In the genomic region with DNA sequence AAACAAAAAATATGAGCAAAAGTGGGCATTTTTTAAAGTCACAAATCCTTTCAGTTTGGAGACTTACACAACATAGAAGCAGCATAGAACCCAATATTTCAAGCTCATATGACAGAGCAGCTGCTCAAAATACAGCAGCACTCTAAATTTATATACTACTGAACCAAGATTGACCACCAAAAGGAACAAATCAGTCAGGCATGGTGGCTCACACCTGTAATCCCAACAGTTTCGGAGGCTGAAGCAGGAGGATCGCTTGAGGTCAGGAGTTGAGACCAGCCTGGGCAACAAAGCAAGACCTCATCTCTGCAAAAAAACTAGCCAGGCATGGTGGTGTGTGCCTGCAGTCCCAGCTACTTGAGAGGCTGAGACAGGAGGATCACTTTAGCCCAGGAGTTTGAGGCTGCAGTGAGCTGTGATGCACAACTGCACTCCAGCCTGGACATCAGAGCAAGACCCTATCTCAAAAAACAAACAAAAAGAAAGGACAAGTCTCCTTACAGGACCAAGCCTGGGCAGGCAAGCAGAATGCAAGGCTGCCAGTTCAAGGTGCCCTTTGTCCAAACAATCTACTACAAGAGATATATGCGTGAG, we compare ENCODE assay signal across 19 cellular contexts. TPM values are rescaled to one million over a fixed set of nuclear protein-coding genes. Genes with fewer than 3 reads are reported as not detected.
DNase-seq lines count a peak whose midpoint lies in the region; ATAC-seq and TF ChIP-seq lines count a peak whose summit lies in the region.
"Had no signal": no experiment of that assay in that cellular context is flagged by ENCODE, and none has a peak within 500 bp of the region (broad histone marks: within the 10 kb centered on the region; RNA-seq: fewer than 3 reads in every experiment).

No MANE protein-coding gene starts in this region.

- TF ChIP-seq EP300 in ovary (IDR thresholded peaks at IDR 0.05), result no peak

- intact Hi-C loops in ovary (cut with DNase I) (loop anchor here in 1 of 4 donors (5.0 kb wide), 1 partner anchor 33 kb away; no protein-coding TSS in a partner anchor), lower leg skin (cut with DNase I; ENCODE audit: low total_unique reads) (no loop called here)

- POLR2A ChIA-PET in RWPE1 (lab: Yijun Ruan, JAX; ENCODE audit: low non-redundant PET), result no interaction called here

- no peak overlapping the region for H3K4me3 Mint-ChIP-seq in nephron progenitor cell

- peaks cover 28% of the 10 kb centered on the region for H3K4me1 Mint-ChIP-seq in nephron progenitor cell

- H3K27ac Mint-ChIP-seq in nephron progenitor cell, result peak overlapping the region; percentile 21

- H3K4me3 ChIP-seq in GM12865 (ENCODE audit: low read depth, low read length), result no peak overlapping the region
- H3K4me3 ChIP-seq in ovary, result no peak overlapping the region
- H3K4me3 ChIP-seq in lower leg skin (ENCODE audit: low read depth, poor library complexity, severe bottlenecking), result no peak overlapping the region
- H3K4me3 ChIP-seq: A549 had no signal

- ATAC-seq in GM19463 (IDR thresholded peaks at IDR 0.05; ENCODE audit: unreplicated experiment) (peak; percentile 51), GM21526 (IDR thresholded peaks at IDR 0.05; ENCODE audit: low FRiP score, unreplicated experiment) (no peak)
- ATAC-seq: A549, PC-3, SK-N-SH treated with all-trans-retinoic acid at 6 μM for 48 hours had no signal

- no peaks in the 10 kb centered on the region for H3K36me3 ChIP-seq in ovary

- peaks cover 3% of the 10 kb centered on the region for H3K27me3 Mint-ChIP-seq in nephron progenitor cell (ENCODE audit: low read depth, poor library complexity)

- DNase-seq in GM12865 (ENCODE audit: low read depth), result peak; percentile 8
- DNase-seq in RWPE1 (ENCODE audit: low spot score), result no peak
- DNase-seq in nephron progenitor cell, result no peak
- DNase-seq in ovary, result no peak
- DNase-seq in lower leg skin (ENCODE audit: low spot score in 2 of 2), result no peak
- DNase-seq: C1 segment of cervical spinal cord, H7, NCI-H1105, NCI-H1694 treated with DMSO at 0.1 percent for 48 hours, NCI-H2227 treated with DMSO at 0.1 percent for 48 hours, NCI-H524, PC-3, RPMI8226, SIG-M5, T-helper 1 cell had no signal

- H3K4me1 ChIP-seq in ovary (ENCODE audit: insufficient read depth), result peaks cover 21% of the 10 kb centered on the region

- no peak for TF ChIP-seq POLR2A in ovary (IDR thresholded peaks at IDR 0.05)
- no peak for TF ChIP-seq POLR2A in lower leg skin (IDR thresholded peaks at IDR 0.05)

- H3K9me3 Mint-ChIP-seq in nephron progenitor cell, result no peaks in the 10 kb centered on the region

- H3K36me3 Mint-ChIP-seq in nephron progenitor cell (ENCODE audit: low read depth), result peaks cover 18% of the 10 kb centered on the region

- H3K27ac ChIP-seq in RWPE1 (0 out of 2 replicates have a peak overlapping the region, but pooled peaks have one; percentile 20), ovary (no peak overlapping the region)
- H3K27ac ChIP-seq: A549 had no signal

- TF ChIP-seq CTCF in GM12865 (IDR thresholded peaks at IDR 0.05; ENCODE audit: insufficient read depth, low read depth, low read length, missing control alignments) (no peak), RWPE1 (conservative IDR thresholded peaks at IDR 0.05; ENCODE audit: low read depth) (no peak), nephron progenitor cell (IDR thresholded peaks at IDR 0.05) (no peak), ovary (IDR thresholded peaks at IDR 0.05) (no peak), lower leg skin (IDR thresholded peaks at IDR 0.05) (no peak)

- 94 to 97% (median 96%) methylated on average over 3 of the region's 3 CpGs for WGBS in ovary, 3 donors
- 90 to 97% methylated on average over 3 of the region's 3 CpGs for WGBS in lower leg skin, 2 donors

- CTCF ChIA-PET in RWPE1 (lab: Yijun Ruan, JAX), result interaction anchor here (0.6 kb wide), 1 partner anchor 284 kb away, joined by 3 read pairs; no protein-coding TSS in a partner anchor

- no peaks in the 10 kb centered on the region for H3K9me3 ChIP-seq in ovary
- H3K9me3 ChIP-seq: A549 had no signal

- no peaks in the 10 kb centered on the region for H3K27me3 ChIP-seq in ovary

RNA-seq across cellular contexts. Expression of gene PARD3, which starts 40.0 kb away (rescaled TPM):
- total RNA-seq in ovary, result 10 to 100 TPM; 43.1 to 92.3 (median 67.1) TPM
- 10 to 100 TPM; 31.8 to 76.1 TPM for polyA plus RNA-seq in ovary
- 100 to 1,000 TPM; 150 to 172 (median 165) TPM for total RNA-seq in lower leg skin
